In the genomic region with DNA sequence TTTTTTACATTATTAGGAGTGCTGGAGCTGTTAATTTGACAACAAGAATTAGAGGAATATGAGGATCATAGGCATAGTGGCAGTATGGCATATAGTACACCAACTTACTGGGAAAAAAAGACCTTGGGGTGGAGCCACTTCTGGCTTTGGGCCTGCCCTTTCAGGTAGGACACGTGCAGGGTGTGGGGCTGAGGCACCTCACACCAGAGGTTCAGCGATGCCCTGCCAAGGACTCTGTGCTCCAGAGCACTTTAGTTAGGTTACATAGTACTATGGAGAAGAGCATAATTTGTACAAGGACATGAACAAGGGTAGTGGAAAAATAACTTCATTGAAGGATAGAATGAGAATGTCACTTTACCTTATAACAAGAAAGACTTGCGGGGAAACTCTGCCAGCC, we compare ENCODE assay signal across 17 cellular contexts. TPM values are rescaled to one million over a fixed set of nuclear protein-coding genes. Genes with fewer than 3 reads are reported as not detected.
DNase-seq lines count a peak whose midpoint lies in the region; ATAC-seq, FAIRE-seq and TF ChIP-seq lines count a peak whose summit lies in the region.
"Had no signal": no experiment of that assay in that cellular context is flagged by ENCODE, and none has a peak within 500 bp of the region (broad histone marks: within the 10 kb centered on the region; RNA-seq: fewer than 3 reads in every experiment).

No MANE protein-coding gene starts in this region.

- intact Hi-C loops in CD14-positive monocyte (cut with micrococcal nuclease), result no loop called here
- intact Hi-C loops in activated CD8-positive, alpha-beta T cell treated with anti-CD3 and anti-CD28 coated beads for 36 hours (cut with micrococcal nuclease), result loop anchor here (5.0 kb wide), 1 partner anchor 47 kb away; no protein-coding TSS in a partner anchor

- peak; percentile 81 for FAIRE-seq in GM19239 (lab: Jason Lieb, UNC)
- FAIRE-seq: endothelial cell of umbilical vein, islet of Langerhans had no signal

- no peak for ATAC-seq in activated CD8-positive, alpha-beta T cell treated with anti-CD3 and anti-CD28 coated beads for 36 hours
- ATAC-seq in memory B cell (ENCODE audit: low read depth), result no peak
- ATAC-seq in GM18861 (IDR thresholded peaks at IDR 0.05; ENCODE audit: unreplicated experiment), result no peak

- CTCF ChIA-PET in activated CD8-positive, alpha-beta T cell treated with anti-CD3 and anti-CD28 coated beads for 36 hours (lab: Charles Lee), result interaction anchor here (2.0 kb wide), 1 partner anchor 93 kb away, joined by 5 read pairs; no protein-coding TSS in a partner anchor

- TF ChIP-seq CTCF in CD14-positive monocyte (IDR thresholded peaks at IDR 0.05), result no peak
- no peak for TF ChIP-seq CTCF in activated CD8-positive, alpha-beta T cell treated with anti-CD3 and anti-CD28 coated beads for 36 hours (IDR thresholded peaks at IDR 0.05)

- H3K27ac Mint-ChIP-seq in CD14-positive monocyte (peak overlapping the region in 4 of 7 donors; percentile 17 to 80 (median 61)), memory B cell (peak overlapping the region; percentile 45)
- peak overlapping the region; percentile 51 for H3K27ac Mint-ChIP-seq in activated CD8-positive, alpha-beta T cell treated with anti-CD3 and anti-CD28 coated beads for 36 hours

- H3K9me3 Mint-ChIP-seq in CD14-positive monocyte (peaks cover 0 to 3% (median 0%) of the 10 kb centered on the region in 7 donors), memory B cell (no peaks in the 10 kb centered on the region)
- no peaks in the 10 kb centered on the region for H3K9me3 Mint-ChIP-seq in activated CD8-positive, alpha-beta T cell treated with anti-CD3 and anti-CD28 coated beads for 36 hours

- POLR2A ChIA-PET in activated CD8-positive, alpha-beta T cell treated with anti-CD3 and anti-CD28 coated beads for 36 hours (lab: Charles Lee), result no interaction called here

- peaks cover 6% of the 10 kb centered on the region for H3K4me1 Mint-ChIP-seq in CD14-positive monocyte
- peaks cover 27% of the 10 kb centered on the region for H3K4me1 Mint-ChIP-seq in activated CD8-positive, alpha-beta T cell treated with anti-CD3 and anti-CD28 coated beads for 36 hours (ENCODE audit: low read depth)
- peaks cover 4% of the 10 kb centered on the region for H3K4me1 Mint-ChIP-seq in memory B cell

- H3K36me3 Mint-ChIP-seq in CD14-positive monocyte (peaks cover 57 to 64% of the 10 kb centered on the region in 2 donors), memory B cell (peaks cover 42% of the 10 kb centered on the region)
- peaks cover 59% of the 10 kb centered on the region for H3K36me3 Mint-ChIP-seq in activated CD8-positive, alpha-beta T cell treated with anti-CD3 and anti-CD28 coated beads for 36 hours (ENCODE audit: low read depth)

- H3K27me3 Mint-ChIP-seq in CD14-positive monocyte (ENCODE audit: low read depth in 3 of 3), result peaks cover 0 to 3% (median 0%) of the 10 kb centered on the region in 3 donors
- no peaks in the 10 kb centered on the region for H3K27me3 Mint-ChIP-seq in activated CD8-positive, alpha-beta T cell treated with anti-CD3 and anti-CD28 coated beads for 36 hours
- no peaks in the 10 kb centered on the region for H3K27me3 Mint-ChIP-seq in memory B cell

- H3K4me3 Mint-ChIP-seq in CD14-positive monocyte, result no peak overlapping the region
- H3K4me3 Mint-ChIP-seq in activated CD8-positive, alpha-beta T cell treated with anti-CD3 and anti-CD28 coated beads for 36 hours, result no peak overlapping the region
- H3K4me3 Mint-ChIP-seq in memory B cell, result no peak overlapping the region

- DNase-seq in CD14-positive monocyte (ENCODE audit: low spot score) (no peak), GM19239 (ENCODE audit: insufficient read length, low spot score) (no peak), memory B cell (ENCODE audit: low spot score in 2 of 2) (no peak), NCI-H1417 treated with DMSO at 0.1 percent for 48 hours (lab: John Stamatoyannopoulos, UW) (no peak), kidney glomerular epithelial cell (lab: John Stamatoyannopoulos, UW) (no peak), NCI-H524 (lab: John Stamatoyannopoulos, UW) (no peak)
- peak; percentile 46 for DNase-seq in activated CD8-positive, alpha-beta T cell treated with anti-CD3 and anti-CD28 coated beads for 36 hours
- DNase-seq: amygdala, BE2C, DMS79 treated with DMSO at 0.1 percent for 48 hours, NCI-H2107, posterior cingulate gyrus, testis had no signal

RNA-seq across cellular contexts. Expression of a gene that starts 29.5 kb away (rescaled TPM):
- polyA plus RNA-seq in CD14-positive monocyte, result 10 to 100 TPM in 1 of 2 donors, 1 to 10 TPM in 1; 8.2 to 15.4 TPM
- total RNA-seq in activated CD8-positive, alpha-beta T cell treated with anti-CD3 and anti-CD28 coated beads for 36 hours, result 10 to 100 TPM; 33.1 to 33.6 TPM
- total RNA-seq: SJCRH30 had no signal
